In genomic region chr7:33733865-33734650, GRCh38 we compare ENCODE assay signal across 15 cellular contexts.
DNase-seq lines count a peak whose midpoint lies in the region; ATAC-seq and TF ChIP-seq lines count a peak whose summit lies in the region.
"Had no signal": no experiment of that assay in that cellular context is flagged by ENCODE, and none has a peak within 500 bp of the region (broad histone marks: within the 10 kb centered on the region; RNA-seq: fewer than 3 reads in every experiment).

No MANE protein-coding gene starts in this region.

- H3K9me3 ChIP-seq in right cardiac atrium (ENCODE audit: control insufficient read depth, low read length), result no peaks in the 10 kb centered on the region
- no peaks in the 10 kb centered on the region for H3K9me3 ChIP-seq in spleen
- H3K9me3 ChIP-seq: prostate gland had no signal

- H3K36me3 Mint-ChIP-seq in osteocyte (ENCODE audit: unreplicated experiment), result no peaks in the 10 kb centered on the region

- DNase-seq in NCI-H1417 (lab: John Stamatoyannopoulos, UW) (peak; percentile 60 to 85 (median 70)), NCI-H1417 treated with DMSO at 0.1 percent for 48 hours (lab: John Stamatoyannopoulos, UW) (no peak), NCI-H774 (lab: John Stamatoyannopoulos, UW) (peak; percentile 54), right cardiac atrium (peak; percentile 43 to 80 (median 78)), spleen (peak; percentile 83), osteocyte (ENCODE audit: extremely low spot score, unreplicated experiment) (no peak), kidney tubule cell (ENCODE audit: low spot score) (no peak), GOT3 (lab: John Stamatoyannopoulos, UW) (no peak)
- DNase-seq: 8988T, PC-3, trophoblast cell had no signal

- H3K27me3 ChIP-seq in right cardiac atrium (ENCODE audit: control insufficient read depth, insufficient read depth) (no peaks in the 10 kb centered on the region), spleen (replicated peaks in 1 of 7) (no peaks in the 10 kb centered on the region)

- H3K4me1 ChIP-seq in right cardiac atrium (ENCODE audit: control insufficient read depth, insufficient read depth, low read length) (peaks cover 4% of the 10 kb centered on the region), spleen (peaks cover 0 to 12% (median 6%) of the 10 kb centered on the region in 6 donors)
- H3K4me1 ChIP-seq: prostate gland had no signal

- intact Hi-C loops in right cardiac atrium (cut with DNase I), result no loop called here
- intact Hi-C loops in spleen (cut with DNase I; ENCODE audit: low total_unique reads), result no loop called here

- no peaks in the 10 kb centered on the region for H3K9me3 Mint-ChIP-seq in osteocyte (ENCODE audit: unreplicated experiment)

- peak; percentile 87 to 91 for ATAC-seq in right cardiac atrium
- ATAC-seq: PC-3 had no signal

- no peak for TF ChIP-seq CTCF in spleen (IDR thresholded peaks at IDR 0.05 in 8 of 11, conservative IDR thresholded peaks at IDR 0.05 in 3 of 11)
- no peak for TF ChIP-seq CTCF in osteocyte (IDR thresholded peaks at IDR 0.05)

- H3K4me3 Mint-ChIP-seq in osteocyte (ENCODE audit: unreplicated experiment), result no peak overlapping the region
- H3K4me3 Mint-ChIP-seq: activated naive CD8-positive, alpha-beta T cell; central memory CD8-positive, alpha-beta T cell had no signal

- WGBS in right cardiac atrium, result 46% methylated on average over 16 of the region's 16 CpGs
- 66 to 86% (median 70%) methylated on average over 16 of the region's 16 CpGs for WGBS in spleen, 5 donors

- H3K27ac Mint-ChIP-seq in osteocyte (ENCODE audit: unreplicated experiment), result no peak overlapping the region
- H3K27ac Mint-ChIP-seq: activated naive CD8-positive, alpha-beta T cell had no signal

- H3K27ac ChIP-seq in right cardiac atrium (ENCODE audit: low read length), result no peak overlapping the region
- peak overlapping the region in 7 of 8 donors; percentile 4 to 72 (median 56) for H3K27ac ChIP-seq in spleen
- H3K27ac ChIP-seq: C4-2B, prostate gland had no signal

- no peak overlapping the region for H3K4me3 ChIP-seq in right cardiac atrium (ENCODE audit: low read length)
- no peak overlapping the region for H3K4me3 ChIP-seq in spleen
- H3K4me3 ChIP-seq: prostate gland had no signal

- peaks cover 3% of the 10 kb centered on the region for H3K4me1 Mint-ChIP-seq in osteocyte (ENCODE audit: unreplicated experiment)
- H3K4me1 Mint-ChIP-seq: central memory CD8-positive, alpha-beta T cell had no signal

- no peaks in the 10 kb centered on the region for H3K27me3 Mint-ChIP-seq in osteocyte (ENCODE audit: unreplicated experiment)
- H3K27me3 Mint-ChIP-seq: activated naive CD8-positive, alpha-beta T cell; central memory CD8-positive, alpha-beta T cell had no signal

- no peak for TF ChIP-seq POLR2A in spleen (IDR thresholded peaks at IDR 0.05)

- H3K36me3 ChIP-seq in spleen, result no peaks in the 10 kb centered on the region
- H3K36me3 ChIP-seq: prostate gland had no signal

Comparison
In these comparisons a context has a peak if more than half of its experiments do, and no peak if none do; other contexts are left out.
1. DNase-seq: peak in NCI-H1417 (3 of 3), NCI-H774 (single experiment), right cardiac atrium (3 of 3) and spleen (single experiment); none in NCI-H1417 treated with DMSO at 0.1 percent for 48 hours (single experiment), osteocyte (single experiment), kidney tubule cell (single experiment) and GOT3 (single experiment).